In the genomic region with DNA sequence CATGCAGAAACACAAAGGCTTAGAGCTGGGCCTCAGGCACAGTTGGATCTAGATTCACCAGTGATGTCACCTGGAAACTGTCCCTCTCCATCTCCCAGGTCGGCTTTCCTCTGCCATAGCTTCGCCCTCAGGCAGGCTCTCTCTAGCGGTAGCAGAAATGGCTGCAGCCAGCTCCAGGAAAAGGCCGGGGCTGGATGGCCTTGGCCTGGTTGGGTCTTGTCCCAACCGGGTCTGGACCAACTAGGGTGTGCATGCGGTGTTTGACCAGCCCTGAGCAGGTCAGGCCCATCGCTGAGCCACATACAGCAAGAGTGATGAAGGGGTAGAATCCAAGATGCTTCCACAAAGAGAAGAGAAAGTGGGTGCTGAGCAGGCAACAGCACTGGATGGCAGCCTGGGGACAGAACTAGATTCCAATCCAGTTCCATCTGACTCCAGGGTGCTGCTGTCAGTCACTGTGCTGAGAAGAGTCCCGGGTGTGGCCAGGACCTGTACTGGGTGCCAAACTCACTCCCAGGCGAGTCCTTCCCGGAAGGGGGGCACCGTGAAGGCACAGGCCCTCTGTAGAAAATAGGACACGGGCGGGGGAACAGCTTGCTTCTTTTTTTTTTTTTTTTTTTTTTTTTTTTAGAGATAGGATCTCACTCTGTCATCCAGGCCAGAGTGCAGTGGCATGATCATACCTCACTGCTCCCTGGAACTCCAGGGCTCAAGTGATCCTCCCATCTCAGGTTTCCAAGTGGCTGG, we compare ENCODE assay signal across 16 cellular contexts. TPM values are rescaled to one million over a fixed set of nuclear protein-coding genes. Genes with fewer than 3 reads are reported as not detected.
A peak's percentile ranks its signal among the peaks of the same experiment; 100 is the strongest.
DNase-seq lines count a peak whose midpoint lies in the region; ATAC-seq and TF ChIP-seq lines count a peak whose summit lies in the region.
"Had no signal": no experiment of that assay in that cellular context is flagged by ENCODE, and none has a peak within 500 bp of the region (broad histone marks: within the 10 kb centered on the region; RNA-seq: fewer than 3 reads in every experiment).

No MANE protein-coding gene starts in this region.

- no peak for TF ChIP-seq RAD21 in IMR-90 (IDR thresholded peaks at IDR 0.05; ENCODE audit: low read length)

- H3K18ac ChIP-seq in IMR-90 (ENCODE audit: low read depth, low read length) (no peak overlapping the region), trophoblast cell (ENCODE audit: low read length) (peak overlapping the region; percentile 9)

- BruUV-seq in IMR-90 (replicated peaks; lab: Mats Ljungman, UMichigan) (no TSS peak), Panc1 (replicated peaks; lab: Mats Ljungman, UMichigan) (no TSS peak)

- H3K23ac ChIP-seq in IMR-90 (ENCODE audit: low read depth, low read length) (no peak overlapping the region), trophoblast cell (ENCODE audit: low read length) (no peak overlapping the region)

- DNase-seq in IMR-90 (no peak), Panc1 (ENCODE audit: low read depth, low spot score) (no peak), trophoblast cell (peak; percentile 95 to 97), NCI-H1105 treated with DMSO at 0.1 percent for 48 hours (lab: John Stamatoyannopoulos, UW) (no peak), cerebellum (ENCODE audit: low spot score) (no peak)
- DNase-seq: activated naive CD8-positive, alpha-beta T cell treated with anti-CD3 and anti-CD28 coated beads, Interleukin-2, amount 10 ng/mL, durations not matched to agents 7 days and 5 days; activated T-cell treated with anti-CD3 and anti-CD28 coated beads, Interleukin-2, amount 50 U/mL, for 24 hours; effector CD8-positive, alpha-beta T cell; NCI-H1436; NCI-H748 treated with DMSO at 0.1 percent for 48 hours; stimulated activated CD4-positive, alpha-beta T cell treated with anti-CD3 and anti-CD28 coated beads, Interleukin-15, amount 100 ng/mL, for 24 hours had no signal

- no peaks in the 10 kb centered on the region for H3K79me2 ChIP-seq in trophoblast cell (ENCODE audit: control insufficient read depth, insufficient read depth, low read length, poor library complexity)

- CTCF ChIA-PET in IMR-90 (lab: Yijun Ruan, JAX): interaction anchor here (0.6 kb wide), 1 partner anchor 9 kb away, joined by 3 read pairs; no protein-coding TSS in a partner anchor
- CTCF ChIA-PET in Panc1 (lab: Charles Lee): interaction anchor here (0.6 to 0.7 kb wide), 2 partner anchors 45 to 106 kb away, joined by 3 to 4 read pairs; no protein-coding TSS in a partner anchor

- no peak overlapping the region for H3K14ac ChIP-seq in IMR-90 (replicated peaks; ENCODE audit: low read depth, low read length)
- H3K14ac ChIP-seq in trophoblast cell (ENCODE audit: low read length): peak overlapping the region; percentile 64

- no peak overlapping the region for H2AK5ac ChIP-seq in IMR-90 (ENCODE audit: low read depth, low read length)
- no peak overlapping the region for H2AK5ac ChIP-seq in trophoblast cell (ENCODE audit: low read length)

- H3K27ac ChIP-seq in IMR-90 (ENCODE audit: insufficient read depth, low read length) (no peak overlapping the region), Panc1 (ENCODE audit: low read length) (no peak overlapping the region), iPS-20b (ENCODE audit: low read length) (no peak overlapping the region), trophoblast cell (ENCODE audit: low read depth, low read length) (peak overlapping the region; percentile 42)
- H3K27ac ChIP-seq: BLaER1 treated with 17β-estradiol and CSF1 and Interleukin-3, amounts not matched to agents 10 nM and 100 nM; gastroesophageal sphincter had no signal

- H3K4me1 ChIP-seq in IMR-90 (ENCODE audit: control insufficient read depth, insufficient read depth, low read length) (no peaks in the 10 kb centered on the region), Panc1 (ENCODE audit: control insufficient read depth, insufficient read depth, low read length) (peaks cover 9% of the 10 kb centered on the region; the same call in 1 of the 2 replicates), iPS-20b (ENCODE audit: insufficient read depth, low read length) (no peaks in the 10 kb centered on the region), trophoblast cell (ENCODE audit: control insufficient read depth in 1 of 2, insufficient read depth in 2 of 2, low read length in 2 of 2) (peaks cover 7 to 10% of the 10 kb centered on the region in 2 experiments)

- H3K9me1 ChIP-seq in IMR-90 (ENCODE audit: insufficient read depth, low read length): no peaks in the 10 kb centered on the region; the same call in 1 of the 2 replicates

- H2AK9ac ChIP-seq in IMR-90 (replicated peaks; ENCODE audit: low read depth, low read length, poor library complexity): no peak overlapping the region

- intact Hi-C loops in IMR-90 (cut with micrococcal nuclease) (no loop called here), Panc1 (cut with micrococcal nuclease; ENCODE audit: unreplicated experiment) (no loop called here)

- TF ChIP-seq POLR2A in IMR-90 (IDR thresholded peaks at IDR 0.05; ENCODE audit: low read depth, low read length): no peak

- no peak overlapping the region for H3K56ac ChIP-seq in IMR-90 (ENCODE audit: extremely low read depth, insufficient read depth, low read length)

- no peaks in the 10 kb centered on the region for H4K20me1 ChIP-seq in IMR-90 (ENCODE audit: insufficient read depth, low read length)
- H4K20me1 ChIP-seq: BLaER1 treated with 17β-estradiol and CSF1 and Interleukin-3, amounts not matched to agents 10 nM and 100 nM had no signal

- H2BK20ac ChIP-seq in IMR-90 (ENCODE audit: low read depth, low read length): no peak overlapping the region

- TF ChIP-seq CTCF in IMR-90 (conservative IDR thresholded peaks at IDR 0.05; ENCODE audit: low read depth, low read length) (no peak), Panc1 (IDR thresholded peaks at IDR 0.05) (no peak)

- no peak overlapping the region for H3K4me3 ChIP-seq in IMR-90 (ENCODE audit: insufficient read depth, low read depth, low read length)
- H3K4me3 ChIP-seq in Panc1 (ENCODE audit: low read depth in 2 of 2, low read length in 2 of 2): no peak overlapping the region
- H3K4me3 ChIP-seq in iPS-20b (ENCODE audit: low read length): no peak overlapping the region
- H3K4me3 ChIP-seq in trophoblast cell (ENCODE audit: low read depth, low read length): no peak overlapping the region
- H3K4me3 ChIP-seq: BLaER1 treated with 17β-estradiol and CSF1 and Interleukin-3, amounts not matched to agents 10 nM and 100 nM; gastroesophageal sphincter had no signal

- in situ Hi-C loops in IMR-90 (cut with MboI; ENCODE audit: low sequenced_read_pairs) (no loop called here), Panc1 (cut with HindIII; ENCODE audit: low pct_unique_long_range_greater_than_20kb, low sequenced_read_pairs) (no loop called here)

- H2BK120ac ChIP-seq in IMR-90 (ENCODE audit: low read depth, low read length) (no peak overlapping the region), trophoblast cell (ENCODE audit: insufficient read depth, low read length, poor library complexity) (peak overlapping the region; percentile 79)

- no peak overlapping the region for H4K91ac ChIP-seq in IMR-90 (ENCODE audit: insufficient read depth, low read depth, low read length)
- peak overlapping the region; percentile 68 for H4K91ac ChIP-seq in trophoblast cell (ENCODE audit: low read depth, low read length)

- peak overlapping the region; percentile 77 for H2BK12ac ChIP-seq in trophoblast cell (ENCODE audit: low read length)

- H2BK5ac ChIP-seq in IMR-90 (ENCODE audit: low read depth, low read length, poor library complexity, severe bottlenecking) (no peak overlapping the region), trophoblast cell (ENCODE audit: low read depth, low read length, poor library complexity) (peak overlapping the region; percentile 59)

- no peak overlapping the region for H4K5ac ChIP-seq in IMR-90 (ENCODE audit: low read depth, low read length)

- WGBS in IMR-90 (ENCODE audit: extremely low coverage in 2 of 2, insufficient read length in 1 of 2), 2 experiments: 85% methylated on average over 5 of the region's 13 CpGs; no CpG with 5 or more reads in 1 of the 2 experiments
- no CpG with 5 or more reads among the region's 13 CpGs for WGBS in trophoblast cell (ENCODE audit: extremely low coverage, insufficient coverage, insufficient read length)

- dilution Hi-C loops in IMR-90 (cut with HindIII; ENCODE audit: low sequenced_read_pairs, unreplicated experiment): no loop called here

- no peak overlapping the region for H2BK15ac ChIP-seq in IMR-90 (ENCODE audit: low read depth, low read length)

- no peak overlapping the region for H3K9ac ChIP-seq in IMR-90 (ENCODE audit: low read depth, low read length)
- 0 out of 2 replicates have a peak overlapping the region, but pooled peaks have one; percentile 27 for H3K9ac ChIP-seq in iPS-20b (ENCODE audit: low read depth, low read length)
- no peak overlapping the region for H3K9ac ChIP-seq in trophoblast cell (ENCODE audit: low read length)
- H3K9ac ChIP-seq: BLaER1 treated with 17β-estradiol and CSF1 and Interleukin-3, amounts not matched to agents 10 nM and 100 nM had no signal

- H4K8ac ChIP-seq in IMR-90 (ENCODE audit: low read depth in 2 of 2, low read length in 2 of 2) (no peak overlapping the region), trophoblast cell (ENCODE audit: low read depth, low read length) (peak overlapping the region; percentile 6)

- H3K4me2 ChIP-seq in IMR-90 (ENCODE audit: low read depth, low read length) (no peak overlapping the region), trophoblast cell (ENCODE audit: low read length) (no peak overlapping the region)
- H3K4me2 ChIP-seq: BLaER1 treated with 17β-estradiol and CSF1 and Interleukin-3, amounts not matched to agents 10 nM and 100 nM had no signal

- H3K27me3 ChIP-seq in IMR-90 (ENCODE audit: control insufficient read depth, insufficient read depth, low read length) (no peaks in the 10 kb centered on the region), Panc1 (ENCODE audit: control insufficient read depth, insufficient read depth, low read length) (no peaks in the 10 kb centered on the region), iPS-20b (ENCODE audit: insufficient read depth, low read length) (peaks cover 6% of the 10 kb centered on the region), trophoblast cell (ENCODE audit: insufficient read depth, low read length) (no peaks in the 10 kb centered on the region)
- H3K27me3 ChIP-seq: gastroesophageal sphincter had no signal

- no peaks in the 10 kb centered on the region for H3K79me1 ChIP-seq in IMR-90 (ENCODE audit: low read depth in 1 of 2, low read length in 2 of 2)
- H3K79me1 ChIP-seq in trophoblast cell (ENCODE audit: low read length): peaks cover 6% of the 10 kb centered on the region

- H2AFZ ChIP-seq in IMR-90 (replicated peaks; ENCODE audit: low read length, poor library complexity) (no peak overlapping the region), trophoblast cell (ENCODE audit: insufficient read depth, low read length, poor library complexity) (no peak overlapping the region)

- peaks cover 8% of the 10 kb centered on the region for H3K9me3 ChIP-seq in IMR-90 (ENCODE audit: control insufficient read depth, insufficient read depth, low read length)
- H3K9me3 ChIP-seq in Panc1 (ENCODE audit: control insufficient read depth, insufficient read depth, low read depth, low read length): no peaks in the 10 kb centered on the region
- H3K9me3 ChIP-seq in iPS-20b (ENCODE audit: insufficient read depth, low read depth, low read length): no peaks in the 10 kb centered on the region
- peaks cover 9% of the 10 kb centered on the region for H3K9me3 ChIP-seq in trophoblast cell (ENCODE audit: insufficient read depth, low read depth, low read length)
- H3K9me3 ChIP-seq: gastroesophageal sphincter had no signal

- peak; percentile 22; the same call in 1 of the 2 replicates for ATAC-seq in IMR-90 (ENCODE audit: low read depth)
- ATAC-seq in Panc1: peak; percentile 41; the same call in 1 of the 2 replicates
- ATAC-seq in HG03159 (IDR thresholded peaks at IDR 0.05; ENCODE audit: unreplicated experiment): no peak
- no peak for ATAC-seq in GM19467 (IDR thresholded peaks at IDR 0.05; ENCODE audit: unreplicated experiment)
- ATAC-seq: gastroesophageal sphincter had no signal

- peak overlapping the region; percentile 76 for H4K12ac ChIP-seq in trophoblast cell (ENCODE audit: low read depth, low read length)

- H3K36me3 ChIP-seq in IMR-90 (ENCODE audit: control insufficient read depth, insufficient read depth, low read length) (no peaks in the 10 kb centered on the region), Panc1 (ENCODE audit: control insufficient read depth, insufficient read depth, low read length) (no peaks in the 10 kb centered on the region), iPS-20b (ENCODE audit: insufficient read depth, low read depth, low read length) (no peaks in the 10 kb centered on the region), trophoblast cell (ENCODE audit: control insufficient read depth in 1 of 2, insufficient read depth in 2 of 2, low read length in 2 of 2) (no peaks in the 10 kb centered on the region)
- H3K36me3 ChIP-seq: BLaER1 treated with 17β-estradiol and CSF1 and Interleukin-3, amounts not matched to agents 10 nM and 100 nM; gastroesophageal sphincter had no signal

- POLR2A ChIA-PET in IMR-90 (lab: Charles Lee; ENCODE audit: unreplicated experiment) (interaction anchor here (0.6 kb wide), 1 partner anchor 62 kb away, joined by 14 read pairs; no protein-coding TSS in a partner anchor), Panc1 (lab: Charles Lee) (interaction anchor here (0.6 kb wide), 1 partner anchor 22 kb away, joined by 4 read pairs; no protein-coding TSS in a partner anchor)

- H3K4ac ChIP-seq in IMR-90 (ENCODE audit: low read depth, low read length) (no peak overlapping the region), trophoblast cell (ENCODE audit: low read depth, low read length) (no peak overlapping the region)

RNA-seq across cellular contexts. Expression of a gene that starts 51.8 kb away (rescaled TPM):
- total RNA-seq in IMR-90 (2012; rRNA removed): 19.7 and 19.9 TPM in 2 replicates
- polyA plus RNA-seq in IMR-90 (2012; rRNA removed): 18.3 and 19.2 TPM in 2 replicates
- polyA plus RNA-seq in IMR-90 (2012; cell fraction: cytosol; rRNA removed): 29.0 and 102 TPM in 2 replicates
- polyA plus RNA-seq in IMR-90 (2012; cell fraction: nucleus; rRNA removed; ENCODE audit: low replicate concordance): 163 and 202 TPM in 2 replicates
- total RNA-seq in Panc1 (2021; ENCODE audit: unreplicated experiment): 53.1 TPM
- 30.5 TPM for polyA plus RNA-seq in Panc1 (2012; ENCODE audit: insufficient read length)
- polyA plus RNA-seq in trophoblast cell (2013): 33.2 and 33.8 TPM in 2 replicates
- 10.7 TPM for total RNA-seq in cerebellum

Comparison
In these comparisons a context has a peak if more than half of its experiments do, and no peak if none do; other contexts are left out.
1. ATAC-seq: peak in IMR-90 (single experiment) and Panc1 (single experiment); none in HG03159 (single experiment) and GM19467 (single experiment).
2. DNase-seq: peak in trophoblast cell (2 of 2); none in IMR-90 (single experiment), Panc1 (single experiment), NCI-H1105 treated with DMSO at 0.1 percent for 48 hours (single experiment) and cerebellum (single experiment).